1 cellular context compared by ENCODE assay signal in the genomic region with DNA sequence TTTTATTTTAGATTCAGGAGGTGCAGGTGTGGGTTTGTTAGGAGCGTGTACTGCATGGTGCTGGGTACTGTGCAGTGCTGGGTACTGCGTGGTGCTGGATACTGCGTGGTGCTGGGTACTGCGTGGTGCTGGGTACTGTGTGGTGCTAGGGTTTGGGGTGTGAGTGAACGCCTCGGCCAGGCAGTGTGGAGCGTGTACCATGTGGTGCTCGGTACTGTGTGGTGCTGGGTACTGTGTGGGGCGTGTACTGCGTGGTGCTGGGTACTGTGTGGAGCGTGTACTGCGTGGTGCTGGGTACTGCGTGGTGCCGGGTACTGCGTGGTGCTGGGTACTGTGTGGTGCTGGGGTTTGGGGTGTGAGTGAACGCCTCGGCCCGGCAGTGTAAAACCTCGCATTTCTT.
A peak's percentile ranks its signal among the peaks of the same experiment; 100 is the strongest.
TF ChIP-seq lines count a peak whose summit lies in the region.

No MANE protein-coding gene starts in this region.

TF ChIP-seq in K562, 482 proteins besides CTCF, POLR2A, EP300 and RAD21:
- no peak for TF ChIP-seq IRF2 (CRISPR knock-in tag; IDR thresholded peaks at IDR 0.05)
- TF ChIP-seq POLR2G (IDR thresholded peaks at IDR 0.05; ENCODE audit: low read depth, low read length), result 0 out of 2 replicates have a peak, but pooled peaks have one; percentile 20
